Comparison of ENCODE assay signal across 8 cellular contexts in genomic region chr6:166381381-166381732, GRCh38. TPM values are rescaled to one million over a fixed set of nuclear protein-coding genes. Genes with fewer than 3 reads are reported as not detected.
A peak's percentile ranks its signal among the peaks of the same experiment; 100 is the strongest.
DNase-seq lines count a peak whose midpoint lies in the region; ATAC-seq and TF ChIP-seq lines count a peak whose summit lies in the region.

No MANE protein-coding gene starts in this region.

- no peak overlapping the region for H3K4ac ChIP-seq in neuronal stem cell (ENCODE audit: low read length)

- peaks cover 16% of the 10 kb centered on the region for H3K79me2 ChIP-seq in Loucy (ENCODE audit: insufficient read depth, low read length)

- H4K8ac ChIP-seq in neuronal stem cell (ENCODE audit: low read depth, low read length) = no peak overlapping the region

- TF ChIP-seq CTCF in Loucy (conservative IDR thresholded peaks at IDR 0.05; ENCODE audit: low read length) (no peak), dorsolateral prefrontal cortex (IDR thresholded peaks at IDR 0.05 in 54 of 56, conservative IDR thresholded peaks at IDR 0.05 in 2 of 56; ENCODE audit: low read depth in 1 of 56, partially characterized antibody in 56 of 56) (no peak)

- no peak overlapping the region for H2BK120ac ChIP-seq in neuronal stem cell (ENCODE audit: low read depth, low read length)

- H3K4me1 Mint-ChIP-seq in CD4-positive, alpha-beta memory T cell = peaks cover 5 to 23% (median 7%) of the 10 kb centered on the region in 4 donors

- DNase-seq in CD4-positive, alpha-beta memory T cell = no peak
- no peak for DNase-seq in dorsolateral prefrontal cortex
- DNase-seq in neuronal stem cell (ENCODE audit: low spot score) = no peak
- DNase-seq in hippocampal formation (lab: John Stamatoyannopoulos, UW) = no peak
- no peak for DNase-seq in NCI-H1048 (lab: John Stamatoyannopoulos, UW)
- no peak for DNase-seq in inferior parietal cortex (ENCODE audit: extremely low spot score)

- H3K9ac ChIP-seq in Loucy (ENCODE audit: low read depth, low read length, poor library complexity, severe bottlenecking) (peak overlapping the region; percentile 66), neuronal stem cell (ENCODE audit: low read depth, low read length, poor library complexity) (no peak overlapping the region)

- ATAC-seq in HG03439 (IDR thresholded peaks at IDR 0.05; ENCODE audit: unreplicated experiment) = no peak

- no peak overlapping the region for H3K14ac ChIP-seq in neuronal stem cell (ENCODE audit: low read length)

- H3K27ac ChIP-seq in CD4-positive, alpha-beta memory T cell (ENCODE audit: low read depth, low read length) = no peak overlapping the region
- H3K27ac ChIP-seq in dorsolateral prefrontal cortex (peak overlapping the region in 30 of 59 donors; percentile 12 to 98 (median 94)), neuronal stem cell (replicated peaks; ENCODE audit: low read length) (no peak overlapping the region)

- POLR2A ChIA-PET in CD4-positive, alpha-beta memory T cell (lab: Charles Lee; ENCODE audit: partially characterized antibody) = interaction anchor here (0.6 to 1.7 kb wide), 6 partner anchors 17 to 47 kb away, joined by 3 to 9 read pairs (median 4); no protein-coding TSS in a partner anchor

- H3K18ac ChIP-seq in neuronal stem cell (ENCODE audit: low read length) = no peak overlapping the region

- H3K9me3 Mint-ChIP-seq in CD4-positive, alpha-beta memory T cell = no peaks in the 10 kb centered on the region

- H3K36me3 ChIP-seq in CD4-positive, alpha-beta memory T cell (ENCODE audit: insufficient read depth, low read length) = no peaks in the 10 kb centered on the region
- H3K36me3 ChIP-seq in Loucy (ENCODE audit: insufficient read depth, low read length) (no peaks in the 10 kb centered on the region), neuronal stem cell (replicated peaks in 1 of 2; ENCODE audit: control insufficient read depth in 2 of 2, insufficient read depth in 2 of 2, low read length in 2 of 2) (no peaks in the 10 kb centered on the region)

- H2AFZ ChIP-seq in Loucy (ENCODE audit: low read length) (peak overlapping the region; percentile 81; the same call in 1 of the 2 replicates), neuronal stem cell (ENCODE audit: low read length) (peak overlapping the region; percentile 96)

- peak overlapping the region; percentile 87 to 96 (median 93) for H3K4me3 Mint-ChIP-seq in CD4-positive, alpha-beta memory T cell

- H3K27ac Mint-ChIP-seq in CD4-positive, alpha-beta memory T cell = peak overlapping the region; percentile 86 to 97 (median 91)

- no peak overlapping the region for H2BK15ac ChIP-seq in neuronal stem cell (ENCODE audit: low read length)

- H3K9me3 ChIP-seq in CD4-positive, alpha-beta memory T cell (ENCODE audit: control insufficient read depth in 1 of 2, low read length in 2 of 2) = no peaks in the 10 kb centered on the region
- H3K9me3 ChIP-seq in Loucy (ENCODE audit: insufficient read depth, low read depth, low read length) = no peaks in the 10 kb centered on the region
- H3K9me3 ChIP-seq in neuronal stem cell (replicated peaks in 1 of 2; ENCODE audit: control insufficient read depth in 2 of 2, insufficient read depth in 1 of 2, low read depth in 1 of 2, low read length in 2 of 2) = no peaks in the 10 kb centered on the region

- no peak overlapping the region for H2BK12ac ChIP-seq in neuronal stem cell (ENCODE audit: low read length)

- H3K9me2 ChIP-seq in Loucy (replicated peaks; ENCODE audit: low read depth, low read length) = no peaks in the 10 kb centered on the region

- peaks cover 6% of the 10 kb centered on the region for H3K4me1 ChIP-seq in CD4-positive, alpha-beta memory T cell (ENCODE audit: insufficient read depth, low read length)
- peaks cover 25% of the 10 kb centered on the region for H3K4me1 ChIP-seq in Loucy (ENCODE audit: insufficient read depth, low read length, poor library complexity, severe bottlenecking)
- peaks cover 0 to 2% of the 10 kb centered on the region in 2 donors for H3K4me1 ChIP-seq in neuronal stem cell (ENCODE audit: control insufficient read depth in 2 of 2, insufficient read depth in 1 of 2, low read depth in 1 of 2, low read length in 2 of 2)

- peaks cover 8% of the 10 kb centered on the region for H3K79me1 ChIP-seq in neuronal stem cell (ENCODE audit: low read depth, low read length)

- H3K4me2 ChIP-seq in Loucy (ENCODE audit: low read depth, low read length, poor library complexity, severe bottlenecking) = peak overlapping the region; percentile 81
- H3K4me2 ChIP-seq in neuronal stem cell (ENCODE audit: insufficient read depth, low read length, poor library complexity, severe bottlenecking) = peak overlapping the region; percentile 99

- WGBS in neuronal stem cell (ENCODE audit: extremely low coverage in 2 of 2, insufficient read length in 2 of 2, insufficient replicate concordance in 1 of 2), 2 donors = no CpG with 5 or more reads among the region's 6 CpGs

- H4K91ac ChIP-seq in neuronal stem cell (ENCODE audit: low read depth, low read length, poor library complexity) = no peak overlapping the region

- peaks cover 0 to 7% of the 10 kb centered on the region in 2 donors for H3K36me3 Mint-ChIP-seq in CD4-positive, alpha-beta memory T cell

- H2AK5ac ChIP-seq in neuronal stem cell (ENCODE audit: low read depth, low read length) = no peak overlapping the region

- H3K4me3 ChIP-seq in CD4-positive, alpha-beta memory T cell (ENCODE audit: low read length in 2 of 2) = peak overlapping the region in 1 of 2 donors; percentile 63
- H3K4me3 ChIP-seq in Loucy (ENCODE audit: low read length, poor library complexity, severe bottlenecking) = peak overlapping the region; percentile 91
- H3K4me3 ChIP-seq in dorsolateral prefrontal cortex = peak overlapping the region; percentile 73 to 99 (median 92)
- H3K4me3 ChIP-seq in neuronal stem cell (ENCODE audit: low read length in 2 of 2) = peak overlapping the region in 1 of 2 donors; percentile 60

- no peaks in the 10 kb centered on the region for H3K27me3 Mint-ChIP-seq in CD4-positive, alpha-beta memory T cell

- H3K23ac ChIP-seq in neuronal stem cell (ENCODE audit: low read depth, low read length, poor library complexity) = no peak overlapping the region

- H4K20me1 ChIP-seq in Loucy (ENCODE audit: insufficient read depth, low read length, poor library complexity, severe bottlenecking) = peaks cover 8% of the 10 kb centered on the region

- H2BK5ac ChIP-seq in neuronal stem cell (ENCODE audit: low read length) = no peak overlapping the region

- intact Hi-C loops in CD4-positive, alpha-beta memory T cell (cut with micrococcal nuclease) = loop anchor here (10.0 kb wide), 1 partner anchor 207 kb away; no protein-coding TSS in a partner anchor
- intact Hi-C loops in dorsolateral prefrontal cortex (cut with DNase I) = loop anchor here in 1 of 2 donors (10.0 kb wide), 1 partner anchor 227 kb away; no protein-coding TSS in a partner anchor

- H3K27me3 ChIP-seq in CD4-positive, alpha-beta memory T cell (ENCODE audit: insufficient read depth, low read length) = no peaks in the 10 kb centered on the region
- H3K27me3 ChIP-seq in Loucy (ENCODE audit: insufficient read depth, low read length, poor library complexity, severe bottlenecking) (no peaks in the 10 kb centered on the region), dorsolateral prefrontal cortex (no peaks in the 10 kb centered on the region), neuronal stem cell (ENCODE audit: control insufficient read depth in 3 of 3, insufficient read depth in 3 of 3, low read depth in 1 of 3, low read length in 3 of 3) (peaks cover 0 to 2% (median 0%) of the 10 kb centered on the region in 3 experiments)

- H3F3A ChIP-seq in Loucy (ENCODE audit: low read depth) = no peaks in the 10 kb centered on the region

- CTCF ChIA-PET in CD4-positive, alpha-beta memory T cell (lab: Charles Lee; ENCODE audit: partially characterized antibody) = interaction anchor here (0.6 to 4.4 kb wide), 41 partner anchors 9 to 742 kb away, joined by 3 to 44 read pairs (median 4); partner anchors contain the start of genes CCR6, PRR18, RPS6KA2 and SFT2D1

RNA-seq across cellular contexts. Expression of gene MPC1, which starts 1.4 kb away (rescaled TPM):
- total RNA-seq in CD4-positive, alpha-beta memory T cell = 10 to 100 TPM; 33.1 to 34.7 TPM
- 10 to 100 TPM; 57.2 to 85.0 TPM for polyA plus RNA-seq in CD4-positive, alpha-beta memory T cell
- total RNA-seq in dorsolateral prefrontal cortex = 100 to 1,000 TPM in 23 of 120 experiments, 10 to 100 TPM in 97; 59.1 to 146 (median 85.0) TPM
- 20.2 TPM for polyA plus RNA-seq in neuronal stem cell (2013, experiment 1 of 2)
- 21.1 TPM for polyA plus RNA-seq in neuronal stem cell (2013, experiment 2 of 2)

RNA-seq across cellular contexts. Expression of gene SFT2D1, which starts 39.0 kb away (rescaled TPM):
- total RNA-seq in CD4-positive, alpha-beta memory T cell = 10 to 100 TPM; 37.5 to 40.3 TPM
- polyA plus RNA-seq in CD4-positive, alpha-beta memory T cell = 10 to 100 TPM; 37.3 to 70.3 TPM
- total RNA-seq in dorsolateral prefrontal cortex = 10 to 100 TPM; 32.7 to 79.7 (median 45.4) TPM
- polyA plus RNA-seq in neuronal stem cell (2013, experiment 1 of 2) = 48.2 TPM
- 48.4 TPM for polyA plus RNA-seq in neuronal stem cell (2013, experiment 2 of 2)

Comparison
In these comparisons a context has a peak if more than half of its experiments do, and no peak if none do; other contexts are left out.
1. H3K27ac ChIP-seq: peak in dorsolateral prefrontal cortex (30 of 59); none in CD4-positive, alpha-beta memory T cell (single experiment) and neuronal stem cell (single experiment).